In genomic region chr2:127330753-127331152, GRCh38 we compare ENCODE assay signal across 16 cellular contexts. TPM values are rescaled to one million over a fixed set of nuclear protein-coding genes. Genes with fewer than 3 reads are reported as not detected.
DNase-seq lines count a peak whose midpoint lies in the region; ATAC-seq, FAIRE-seq and TF ChIP-seq lines count a peak whose summit lies in the region.
"Had no signal": no experiment of that assay in that cellular context is flagged by ENCODE, and none has a peak within 500 bp of the region (broad histone marks: within the 10 kb centered on the region; RNA-seq: fewer than 3 reads in every experiment).

No MANE protein-coding gene starts in this region.

- H3K27ac ChIP-seq in colonic mucosa, result no peak overlapping the region
- H3K27ac ChIP-seq: ascending aorta, left lung, Peyer's patch had no signal

- no peak overlapping the region for H3K9ac ChIP-seq in colonic mucosa (ENCODE audit: low read depth in 2 of 2, low read length in 2 of 2)

- TF ChIP-seq CTCF in CD14-positive monocyte (IDR thresholded peaks at IDR 0.05) (no peak), colonic mucosa (IDR thresholded peaks at IDR 0.05) (no peak), MCF 10A (IDR thresholded peaks at IDR 0.05; ENCODE audit: unreplicated experiment) (no peak)

- CTCF ChIA-PET in MCF 10A (lab: Yijun Ruan, JAX), result interaction anchor here (0.7 kb wide), 1 partner anchor 505 kb away, joined by 4 read pairs; no protein-coding TSS in a partner anchor

- H3K36me3 ChIP-seq in colonic mucosa, result peaks cover 3% of the 10 kb centered on the region
- H3K36me3 ChIP-seq: BE2C had no signal

- H3K27ac Mint-ChIP-seq in CD14-positive monocyte, result peak overlapping the region in 3 of 7 donors; percentile 11 to 68 (median 42)
- no peak overlapping the region for H3K27ac Mint-ChIP-seq in MCF 10A (ENCODE audit: low read depth, unreplicated experiment)

- H3K4me3 ChIP-seq in colonic mucosa, result no peak overlapping the region
- H3K4me3 ChIP-seq: ascending aorta, left lung, Peyer's patch had no signal

- intact Hi-C loops in CD14-positive monocyte (cut with micrococcal nuclease) (loop anchor here in 1 of 2 donors (10.0 kb wide), 1 partner anchor 154 kb away; no protein-coding TSS in a partner anchor), colonic mucosa (cut with DNase I) (no loop called here), MCF 10A (cut with micrococcal nuclease) (no loop called here)

- H3K27me3 ChIP-seq in colonic mucosa, result no peaks in the 10 kb centered on the region
- H3K27me3 ChIP-seq: ascending aorta, BE2C, left lung, Peyer's patch had no signal

- DNase-seq in GM19239 (ENCODE audit: insufficient read length, low spot score) (no peak), myocyte (ENCODE audit: low read depth) (peak; percentile 6), CD14-positive monocyte (ENCODE audit: low spot score) (no peak), colonic mucosa (no peak), MCF 10A (ENCODE audit: unreplicated experiment) (no peak)
- DNase-seq: activated CD8-positive, alpha-beta memory T cell treated with anti-CD3 and anti-CD28 coated beads for 24 hours; activated effector memory CD4-positive, alpha-beta T cell treated with Interleukin-2 at 50 U/mL for 16 hours; BE2C; left lung; NCI-H2029; NCI-H526 treated with DMSO at 0.1 percent for 48 hours; Peyer's patch; stimulated activated CD4-positive, alpha-beta T cell treated with anti-CD3 and anti-CD28 coated beads, Interleukin-4, amount 100 ng/mL, for 4 hours had no signal

- H3K4me1 Mint-ChIP-seq in CD14-positive monocyte (no peaks in the 10 kb centered on the region), MCF 10A (ENCODE audit: insufficient read depth, unreplicated experiment) (no peaks in the 10 kb centered on the region)

- ATAC-seq in GM21825 (IDR thresholded peaks at IDR 0.05; ENCODE audit: unreplicated experiment) (peak; percentile 73), HG03097 (IDR thresholded peaks at IDR 0.05; ENCODE audit: low FRiP score, unreplicated experiment) (peak; percentile 73)
- ATAC-seq: left lung had no signal

- peak; percentile 84 for FAIRE-seq in GM19239 (lab: Jason Lieb, UNC)

- POLR2A ChIA-PET in MCF 10A (lab: Yijun Ruan, JAX), result no interaction called here

- no TSS peak for BruUV-seq in MCF 10A (replicated peaks; lab: Mats Ljungman, UMichigan)

- H3K9me3 Mint-ChIP-seq in CD14-positive monocyte (no peaks in the 10 kb centered on the region), MCF 10A (ENCODE audit: unreplicated experiment) (no peaks in the 10 kb centered on the region)

- H3K9me3 ChIP-seq in colonic mucosa, result no peaks in the 10 kb centered on the region
- H3K9me3 ChIP-seq: ascending aorta, BE2C, left lung, Peyer's patch had no signal

- no peaks in the 10 kb centered on the region for H3K4me1 ChIP-seq in colonic mucosa
- H3K4me1 ChIP-seq: ascending aorta, BE2C, left lung, Peyer's patch had no signal

- peaks cover 70 to 80% of the 10 kb centered on the region in 2 donors for H3K36me3 Mint-ChIP-seq in CD14-positive monocyte
- H3K36me3 Mint-ChIP-seq in MCF 10A (ENCODE audit: insufficient read depth, unreplicated experiment), result peaks cover 68% of the 10 kb centered on the region

- H3K27me3 Mint-ChIP-seq in CD14-positive monocyte (ENCODE audit: low read depth in 3 of 3), result no peaks in the 10 kb centered on the region
- H3K27me3 Mint-ChIP-seq in MCF 10A (ENCODE audit: insufficient read depth, unreplicated experiment), result no peaks in the 10 kb centered on the region

- H3K4me3 Mint-ChIP-seq in CD14-positive monocyte (no peak overlapping the region), MCF 10A (ENCODE audit: unreplicated experiment) (no peak overlapping the region)

RNA-seq across cellular contexts. Expression of gene ERCC3, which starts 36.8 kb away (rescaled TPM):
- total RNA-seq in myocyte (34.7 and 34.9 TPM in 2 replicates), colonic mucosa (10 to 100 TPM; 27.8 to 32.5 TPM), MCF 10A (2022) (34.9 and 38.2 TPM in 2 replicates)
- 36.4 TPM for polyA plus RNA-seq in myocyte (2012)
- polyA plus RNA-seq in CD14-positive monocyte, result 10 to 100 TPM; 13.2 to 16.9 TPM

RNA-seq across cellular contexts. Expression of gene MAP3K2, which starts 57.0 kb away (rescaled TPM):
- 41.5 and 48.9 TPM in 2 replicates for total RNA-seq in myocyte
- polyA plus RNA-seq in myocyte (2012), result 9.4 TPM
- polyA plus RNA-seq in CD14-positive monocyte, result 10 to 100 TPM; 66.3 to 86.4 TPM
- total RNA-seq in colonic mucosa, result 10 to 100 TPM; 53.8 to 76.0 TPM
- 62.9 and 65.6 TPM in 2 replicates for total RNA-seq in MCF 10A (2022)
